Comparison of ENCODE assay signal across 9 cellular contexts in the genomic region with DNA sequence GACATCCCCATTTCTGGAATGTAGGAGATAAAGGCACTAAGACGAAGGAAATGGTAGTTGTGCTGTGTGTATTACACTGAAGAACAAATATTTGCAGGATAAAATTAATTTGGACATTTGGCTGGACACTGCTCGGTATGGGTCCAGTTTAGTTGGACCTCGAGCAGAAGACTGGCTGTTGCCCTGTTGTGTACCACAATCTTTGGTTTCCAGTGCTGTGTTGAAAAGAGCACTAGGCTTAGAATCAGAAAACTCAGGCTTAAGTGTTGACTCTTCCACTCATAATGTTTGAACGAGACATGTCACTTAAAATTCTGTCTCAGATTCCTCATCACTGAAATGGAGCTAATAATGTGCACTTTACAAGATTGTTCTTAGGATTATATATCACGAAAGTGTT. TPM values are rescaled to one million over a fixed set of nuclear protein-coding genes. Genes with fewer than 3 reads are reported as not detected.
A peak's percentile ranks its signal among the peaks of the same experiment; 100 is the strongest.
DNase-seq lines count a peak whose midpoint lies in the region; ATAC-seq, FAIRE-seq and TF ChIP-seq lines count a peak whose summit lies in the region.
"Had no signal": no experiment of that assay in that cellular context is flagged by ENCODE, and none has a peak within 500 bp of the region (broad histone marks: within the 10 kb centered on the region; RNA-seq: fewer than 3 reads in every experiment).

No MANE protein-coding gene starts in this region.

- H3K27me3 Mint-ChIP-seq in activated T-helper 1 cell treated with anti-CD3 and anti-CD28 coated beads, Interleukin-12 subunit alpha, Interleukin-12 subunit beta, Interleukin-2, Interleukin-4 antibody, amounts not matched to agents 30 ng/mL and 10 ng/mL and 1 ng/mL, durations not matched to agents 14 hours and 24 hours and 36 hours (ENCODE audit: insufficient read depth) = peaks cover 6% of the 10 kb centered on the region

- H3K36me3 ChIP-seq in ACC112 (ENCODE audit: insufficient read depth, low read length) (0 out of 2 replicates have a peak, but pooled peaks cover 2% of the 10 kb centered on the region), liver (ENCODE audit: control insufficient read depth in 4 of 4, insufficient read depth in 3 of 4, low read depth in 1 of 4, low read length in 3 of 4) (no peaks in the 10 kb centered on the region)

- H3K4me3 ChIP-seq in ACC112 (ENCODE audit: low read depth, low read length) (peak overlapping the region; percentile 92), GM12864 (ENCODE audit: low read depth, low read length) (peak overlapping the region; percentile 88; the same call in 1 of the 2 replicates), liver (ENCODE audit: low read depth in 1 of 3, low read length in 3 of 3) (peak overlapping the region in 2 of 3 donors; percentile 70 to 97)

- peaks cover 9% of the 10 kb centered on the region for H3K36me3 Mint-ChIP-seq in activated T-helper 1 cell treated with anti-CD3 and anti-CD28 coated beads, Interleukin-12 subunit alpha, Interleukin-12 subunit beta, Interleukin-2, Interleukin-4 antibody, amounts not matched to agents 30 ng/mL and 10 ng/mL and 1 ng/mL, durations not matched to agents 14 hours and 24 hours and 36 hours (ENCODE audit: low read depth)

- no peak for TF ChIP-seq CTCF in GM12864 (IDR thresholded peaks at IDR 0.05; ENCODE audit: low read depth, low read length, missing control alignments)
- no peak for TF ChIP-seq CTCF in liver (IDR thresholded peaks at IDR 0.05; ENCODE audit: low read depth, low read length, missing input control)

- intact Hi-C loops in activated T-helper 1 cell treated with anti-CD3 and anti-CD28 coated beads, Interleukin-12 subunit alpha, Interleukin-12 subunit beta, Interleukin-2, Interleukin-4 antibody, amounts not matched to agents 30 ng/mL and 10 ng/mL and 1 ng/mL, durations not matched to agents 14 hours and 24 hours and 36 hours (cut with micrococcal nuclease) = loop anchor here (1.0 to 10.0 kb wide), 9 partner anchors 16 to 1609 kb away; a partner anchor contains a TSS

- no peak for FAIRE-seq in RCC 7860 (lab: Jason Lieb, UNC)

- H3K27ac Mint-ChIP-seq in activated T-helper 1 cell treated with anti-CD3 and anti-CD28 coated beads, Interleukin-12 subunit alpha, Interleukin-12 subunit beta, Interleukin-2, Interleukin-4 antibody, amounts not matched to agents 30 ng/mL and 10 ng/mL and 1 ng/mL, durations not matched to agents 14 hours and 24 hours and 36 hours = peak overlapping the region; percentile 100

- peaks cover 48% of the 10 kb centered on the region for H3K79me2 ChIP-seq in ACC112 (ENCODE audit: control insufficient read depth, insufficient read depth, low read length, unreplicated experiment)

- H3K27me3 ChIP-seq in ACC112 (ENCODE audit: insufficient read depth, low read length) (no peaks in the 10 kb centered on the region), liver (ENCODE audit: control insufficient read depth in 4 of 4, insufficient read depth in 4 of 4, low read length in 3 of 4) (no peaks in the 10 kb centered on the region)

- peaks cover 45% of the 10 kb centered on the region for H3K4me1 Mint-ChIP-seq in activated T-helper 1 cell treated with anti-CD3 and anti-CD28 coated beads, Interleukin-12 subunit alpha, Interleukin-12 subunit beta, Interleukin-2, Interleukin-4 antibody, amounts not matched to agents 30 ng/mL and 10 ng/mL and 1 ng/mL, durations not matched to agents 14 hours and 24 hours and 36 hours (ENCODE audit: low read depth)

- DNase-seq in GM12864 (ENCODE audit: low read depth) (no peak), A172 (ENCODE audit: low spot score) (no peak), HPDE6-E6E7 (ENCODE audit: extremely low spot score) (no peak), RCC 7860 (ENCODE audit: low spot score) (no peak)
- DNase-seq in activated T-helper 1 cell treated with anti-CD3 and anti-CD28 coated beads, Interleukin-12 subunit alpha, Interleukin-12 subunit beta, Interleukin-2, Interleukin-4 antibody, amounts not matched to agents 30 ng/mL and 10 ng/mL and 1 ng/mL, durations not matched to agents 14 hours and 24 hours and 36 hours (ENCODE audit: low spot score) = no peak

- H3K9me3 Mint-ChIP-seq in activated T-helper 1 cell treated with anti-CD3 and anti-CD28 coated beads, Interleukin-12 subunit alpha, Interleukin-12 subunit beta, Interleukin-2, Interleukin-4 antibody, amounts not matched to agents 30 ng/mL and 10 ng/mL and 1 ng/mL, durations not matched to agents 14 hours and 24 hours and 36 hours = no peaks in the 10 kb centered on the region

- H3K9ac ChIP-seq in liver (ENCODE audit: low read depth in 1 of 2, low read length in 2 of 2) = no peak overlapping the region

- peak overlapping the region; percentile 80 for H2AFZ ChIP-seq in ACC112 (ENCODE audit: low read length, unreplicated experiment)

- H3K4me1 ChIP-seq in ACC112 (ENCODE audit: control insufficient read depth, insufficient read depth, low read length, unreplicated experiment) = peaks cover 14% of the 10 kb centered on the region
- peaks cover 4 to 39% (median 35%) of the 10 kb centered on the region in 4 donors for H3K4me1 ChIP-seq in liver (ENCODE audit: control insufficient read depth in 4 of 4, insufficient read depth in 4 of 4, low read length in 3 of 4)

- peak overlapping the region; percentile 100 for H3K4me3 Mint-ChIP-seq in activated T-helper 1 cell treated with anti-CD3 and anti-CD28 coated beads, Interleukin-12 subunit alpha, Interleukin-12 subunit beta, Interleukin-2, Interleukin-4 antibody, amounts not matched to agents 30 ng/mL and 10 ng/mL and 1 ng/mL, durations not matched to agents 14 hours and 24 hours and 36 hours

- WGBS in liver = 30% methylated on average over 5 of the region's 5 CpGs

- H3K27ac ChIP-seq in ACC112 (ENCODE audit: low read depth, low read length) (peak overlapping the region; percentile 38; the same call in 1 of the 2 replicates), liver (ENCODE audit: low read depth in 1 of 2, low read length in 2 of 2) (no peak overlapping the region)

- no peak for TF ChIP-seq RAD21 in liver (IDR thresholded peaks at IDR 0.05)

- no peaks in the 10 kb centered on the region for H3K9me3 ChIP-seq in liver (ENCODE audit: control insufficient read depth in 4 of 4, low read length in 3 of 4)

- ATAC-seq in HG02763 (IDR thresholded peaks at IDR 0.05; ENCODE audit: unreplicated experiment) = no peak

TF ChIP-seq in liver, 16 proteins besides CTCF, POLR2A, EP300 and RAD21:
- TF ChIP-seq HNF4A (conservative IDR thresholded peaks at IDR 0.05) = peak in 1 of 2 donors; percentile 22
- TF ChIP-seq, protein P1, sequence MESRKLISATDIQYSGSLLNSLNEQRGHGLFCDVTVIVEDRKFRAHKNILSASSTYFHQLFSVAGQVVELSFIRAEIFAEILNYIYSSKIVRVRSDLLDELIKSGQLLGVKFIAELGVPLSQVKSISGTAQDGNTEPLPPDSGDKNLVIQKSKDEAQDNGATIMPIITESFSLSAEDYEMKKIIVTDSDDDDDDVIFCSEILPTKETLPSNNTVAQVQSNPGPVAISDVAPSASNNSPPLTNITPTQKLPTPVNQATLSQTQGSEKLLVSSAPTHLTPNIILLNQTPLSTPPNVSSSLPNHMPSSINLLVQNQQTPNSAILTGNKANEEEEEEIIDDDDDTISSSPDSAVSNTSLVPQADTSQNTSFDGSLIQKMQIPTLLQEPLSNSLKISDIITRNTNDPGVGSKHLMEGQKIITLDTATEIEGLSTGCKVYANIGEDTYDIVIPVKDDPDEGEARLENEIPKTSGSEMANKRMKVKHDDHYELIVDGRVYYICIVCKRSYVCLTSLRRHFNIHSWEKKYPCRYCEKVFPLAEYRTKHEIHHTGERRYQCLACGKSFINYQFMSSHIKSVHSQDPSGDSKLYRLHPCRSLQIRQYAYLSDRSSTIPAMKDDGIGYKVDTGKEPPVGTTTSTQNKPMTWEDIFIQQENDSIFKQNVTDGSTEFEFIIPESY (IDR thresholded peaks at IDR 0.05) = no peak

RNA-seq across cellular contexts. Expression of a gene that starts 1.2 kb away (rescaled TPM):
- total RNA-seq in activated T-helper 1 cell treated with anti-CD3 and anti-CD28 coated beads, Interleukin-12 subunit alpha, Interleukin-12 subunit beta, Interleukin-2, Interleukin-4 antibody, amounts not matched to agents 30 ng/mL and 10 ng/mL and 1 ng/mL, durations not matched to agents 14 hours and 24 hours and 36 hours = 146 and 154 TPM in 2 replicates
- 10 to 100 TPM; 34.9 to 60.1 TPM for total RNA-seq in liver
- polyA plus RNA-seq in liver = 10 to 100 TPM; 48.5 to 67.0 TPM
- 334 and 446 TPM in 2 replicates for total RNA-seq in A172 (2014; rRNA removed; shearing (Covaris generic))

RNA-seq across cellular contexts. Expression of a gene that starts 16.3 kb away (rescaled TPM):
- not detected in 2 replicates for total RNA-seq in activated T-helper 1 cell treated with anti-CD3 and anti-CD28 coated beads, Interleukin-12 subunit alpha, Interleukin-12 subunit beta, Interleukin-2, Interleukin-4 antibody, amounts not matched to agents 30 ng/mL and 10 ng/mL and 1 ng/mL, durations not matched to agents 14 hours and 24 hours and 36 hours
- total RNA-seq in liver = not detected
- not detected for polyA plus RNA-seq in liver
- total RNA-seq in A172 (2014; rRNA removed; shearing (Covaris generic)) = not detected in 2 replicates
- total RNA-seq: H4 had no signal

RNA-seq across cellular contexts. Expression of a gene that starts 46.5 kb away (rescaled TPM):
- total RNA-seq in activated T-helper 1 cell treated with anti-CD3 and anti-CD28 coated beads, Interleukin-12 subunit alpha, Interleukin-12 subunit beta, Interleukin-2, Interleukin-4 antibody, amounts not matched to agents 30 ng/mL and 10 ng/mL and 1 ng/mL, durations not matched to agents 14 hours and 24 hours and 36 hours = 4.8 and 5.9 TPM in 2 replicates
- 10 to 100 TPM; 11.5 to 15.1 TPM for total RNA-seq in liver
- polyA plus RNA-seq in liver = 1 to 10 TPM; 1.2 to 3.4 TPM
- total RNA-seq in A172 (2014; rRNA removed; shearing (Covaris generic)) = 2.7 and 5.8 TPM in 2 replicates
